Comparison of ENCODE assay signal across 1 cellular context in genomic region chr4:7426525-7427171, GRCh38.
TF ChIP-seq lines count a peak whose summit lies in the region.

No MANE protein-coding gene starts in this region.

TF ChIP-seq in H1, 55 proteins besides CTCF, POLR2A, EP300 and RAD21:
- TF ChIP-seq SIRT6 (IDR thresholded peaks at IDR 0.05; ENCODE audit: low read length) (no peak), EGR1 (IDR thresholded peaks at IDR 0.05; ENCODE audit: borderline replicate concordance, low read depth, low read length) (no peak), RNF2 (IDR thresholded peaks at IDR 0.05; ENCODE audit: borderline replicate concordance, low read depth, low read length, missing control alignments, poor library complexity, severe bottlenecking) (no peak), PHF8 (conservative IDR thresholded peaks at IDR 0.05; ENCODE audit: low read depth, low read length) (no peak), NRF1 (IDR thresholded peaks at IDR 0.05; ENCODE audit: low read depth, low read length) (no peak), RXRA (IDR thresholded peaks at IDR 0.05; ENCODE audit: insufficient read depth, low read depth, low read length) (no peak)
